9 cellular contexts compared by ENCODE assay signal in the genomic region with DNA sequence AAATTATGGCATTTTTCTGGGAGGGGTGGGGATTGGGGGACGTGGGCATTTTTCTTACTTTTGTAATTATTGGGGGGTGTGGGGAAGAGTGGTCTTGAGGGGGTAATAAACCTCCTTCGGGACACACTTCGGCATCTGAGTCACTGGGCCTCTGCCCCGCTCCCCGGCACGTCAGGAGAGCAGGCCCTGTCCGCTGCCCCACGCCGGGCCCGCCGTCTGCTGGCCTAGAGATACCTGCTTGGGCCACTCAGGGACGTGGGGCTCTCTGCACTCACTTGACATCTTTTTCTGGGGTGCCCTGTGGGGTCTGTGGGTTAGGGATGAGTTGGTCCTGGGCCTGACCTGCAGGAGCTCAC.
A peak's percentile ranks its signal among the peaks of the same experiment; 100 is the strongest.
DNase-seq lines count a peak whose midpoint lies in the region; ATAC-seq and TF ChIP-seq lines count a peak whose summit lies in the region.
"Had no signal": no experiment of that assay in that cellular context is flagged by ENCODE, and none has a peak within 500 bp of the region (broad histone marks: within the 10 kb centered on the region; RNA-seq: fewer than 3 reads in every experiment).

No MANE protein-coding gene starts in this region.

- peaks cover 42% of the 10 kb centered on the region for H3K36me3 Mint-ChIP-seq in stimulated activated naive CD8-positive, alpha-beta T cell treated with anti-CD3 and anti-CD28 coated beads, Interleukin-15, Interleukin-2, amounts not matched to agents 100 ng/mL and 50 ng/mL, for 24 hours (ENCODE audit: low read depth)
- peaks cover 27% of the 10 kb centered on the region for H3K36me3 Mint-ChIP-seq in nephron (ENCODE audit: low read depth)

- DNase-seq in stimulated activated naive CD8-positive, alpha-beta T cell treated with anti-CD3 and anti-CD28 coated beads, Interleukin-15, Interleukin-2, amounts not matched to agents 100 U/mL and 50 U/mL, for 24 hours, result no peak
- DNase-seq in caudate nucleus (lab: John Stamatoyannopoulos, UW), result no peak
- no peak for DNase-seq in stimulated activated CD4-positive, alpha-beta T cell treated with anti-CD3 and anti-CD28 coated beads, Interleukin-4, amount 100 ng/mL, for 1 hour
- DNase-seq in activated CD4-positive, CD25-positive, alpha-beta regulatory T cell treated with anti-CD3 and anti-CD28 coated beads, Interleukin-2, amount 50 U/mL, for 72 hours, result no peak

- H3K4me1 Mint-ChIP-seq in stimulated activated naive CD8-positive, alpha-beta T cell treated with anti-CD3 and anti-CD28 coated beads, Interleukin-15, Interleukin-2, amounts not matched to agents 100 ng/mL and 50 ng/mL, for 24 hours (ENCODE audit: low read depth), result peaks cover 66% of the 10 kb centered on the region
- H3K4me1 Mint-ChIP-seq in nephron, result peaks cover 25% of the 10 kb centered on the region

- H3K27me3 Mint-ChIP-seq in stimulated activated naive CD8-positive, alpha-beta T cell treated with anti-CD3 and anti-CD28 coated beads, Interleukin-15, Interleukin-2, amounts not matched to agents 100 ng/mL and 50 ng/mL, for 24 hours, result no peaks in the 10 kb centered on the region
- peaks cover 4% of the 10 kb centered on the region for H3K27me3 Mint-ChIP-seq in nephron (ENCODE audit: low read depth)

- no peak for ATAC-seq in stimulated activated naive CD8-positive, alpha-beta T cell treated with anti-CD3 and anti-CD28 coated beads, Interleukin-15, Interleukin-2, amounts not matched to agents 100 U/mL and 50 U/mL, for 24 hours
- ATAC-seq in HG03442 (IDR thresholded peaks at IDR 0.05; ENCODE audit: unreplicated experiment), result no peak
- no peak for ATAC-seq in HG02938 (IDR thresholded peaks at IDR 0.05; ENCODE audit: unreplicated experiment)
- ATAC-seq: foreskin keratinocyte had no signal

- peak overlapping the region; percentile 98 for H3K4me3 Mint-ChIP-seq in stimulated activated naive CD8-positive, alpha-beta T cell treated with anti-CD3 and anti-CD28 coated beads, Interleukin-15, Interleukin-2, amounts not matched to agents 100 ng/mL and 50 ng/mL, for 24 hours
- peak overlapping the region; percentile 53 to 60 (median 56) for H3K4me3 Mint-ChIP-seq in nephron

- TF ChIP-seq CTCF in nephron (IDR thresholded peaks at IDR 0.05; ENCODE audit: unreplicated experiment in 3 of 3), result no peak

- no peaks in the 10 kb centered on the region for H3K9me3 Mint-ChIP-seq in stimulated activated naive CD8-positive, alpha-beta T cell treated with anti-CD3 and anti-CD28 coated beads, Interleukin-15, Interleukin-2, amounts not matched to agents 100 ng/mL and 50 ng/mL, for 24 hours
- H3K9me3 Mint-ChIP-seq in nephron, result no peaks in the 10 kb centered on the region

- H3K27ac Mint-ChIP-seq in stimulated activated naive CD8-positive, alpha-beta T cell treated with anti-CD3 and anti-CD28 coated beads, Interleukin-15, Interleukin-2, amounts not matched to agents 100 ng/mL and 50 ng/mL, for 24 hours, result peak overlapping the region; percentile 95
- peak overlapping the region; percentile 96 to 100 (median 99) for H3K27ac Mint-ChIP-seq in nephron

- H3K27ac ChIP-seq in caudate nucleus (ENCODE audit: low read depth, low read length), result peak overlapping the region; percentile 62
- H3K27ac ChIP-seq: foreskin keratinocyte had no signal
